ENCODE assay signal across 11 cellular contexts in genomic region chr17:64739316-64740058, GRCh38.
DNase-seq lines count a peak whose midpoint lies in the region; ATAC-seq and TF ChIP-seq lines count a peak whose summit lies in the region.
"Had no signal": no experiment of that assay in that cellular context is flagged by ENCODE, and none has a peak within 500 bp of the region (broad histone marks: within the 10 kb centered on the region; RNA-seq: fewer than 3 reads in every experiment).

No MANE protein-coding gene starts in this region.

- H3K27me3 Mint-ChIP-seq in activated naive CD4-positive, alpha-beta T cell treated with anti-CD3 and anti-CD28 coated beads for 36 hours (ENCODE audit: low read depth) = no peaks in the 10 kb centered on the region
- H3K27me3 Mint-ChIP-seq in activated CD4-positive, alpha-beta memory T cell treated with anti-CD3 and anti-CD28 coated beads for 36 hours = no peaks in the 10 kb centered on the region

- no peak for TF ChIP-seq CTCF in omental fat pad (IDR thresholded peaks at IDR 0.05)

- H3K36me3 ChIP-seq in Karpas-422 (ENCODE audit: insufficient read depth, low read length) = no peaks in the 10 kb centered on the region

- peaks cover 13% of the 10 kb centered on the region for H3K4me1 Mint-ChIP-seq in activated naive CD4-positive, alpha-beta T cell treated with anti-CD3 and anti-CD28 coated beads for 36 hours (ENCODE audit: low read depth)
- H3K4me1 Mint-ChIP-seq in activated CD4-positive, alpha-beta memory T cell treated with anti-CD3 and anti-CD28 coated beads for 36 hours (ENCODE audit: low read depth) = peaks cover 6% of the 10 kb centered on the region

- no peak overlapping the region for H3K4me2 ChIP-seq in Karpas-422 (ENCODE audit: low read depth, low read length, poor library complexity, severe bottlenecking)

- H2AFZ ChIP-seq in Karpas-422 (ENCODE audit: low read length) = no peak overlapping the region

- peak; percentile 70 for DNase-seq in Daoy (ENCODE audit: low read depth)
- DNase-seq in NCI-H226 = peak; percentile 45
- no peak for DNase-seq in omental fat pad (ENCODE audit: low spot score)
- no peak for DNase-seq in activated naive CD4-positive, alpha-beta T cell treated with anti-CD3 and anti-CD28 coated beads for 36 hours
- no peak for DNase-seq in Karpas-422
- DNase-seq in activated CD4-positive, alpha-beta memory T cell treated with anti-CD3 and anti-CD28 coated beads for 36 hours = no peak
- DNase-seq: left colon, NCI-H774 had no signal

- no peaks in the 10 kb centered on the region for H4K20me1 ChIP-seq in Karpas-422 (ENCODE audit: insufficient read depth, low read depth, low read length)

- no peak overlapping the region for H3K4me3 Mint-ChIP-seq in activated naive CD4-positive, alpha-beta T cell treated with anti-CD3 and anti-CD28 coated beads for 36 hours
- H3K4me3 Mint-ChIP-seq in activated CD4-positive, alpha-beta memory T cell treated with anti-CD3 and anti-CD28 coated beads for 36 hours = no peak overlapping the region
- H3K4me3 Mint-ChIP-seq: T-helper 2 cell treated with Interferon-gamma antibody and Interleukin-4, amounts not matched to agents 5 μg/mL and 100 μg/mL, for 36 hours had no signal

- CTCF ChIA-PET in activated naive CD4-positive, alpha-beta T cell treated with anti-CD3 and anti-CD28 coated beads for 36 hours (lab: Charles Lee) = interaction anchor here (0.6 to 1.8 kb wide), 3 partner anchors 37 to 321 kb away, joined by 3 to 6 read pairs (median 4); no protein-coding TSS in a partner anchor
- CTCF ChIA-PET in activated CD4-positive, alpha-beta memory T cell treated with anti-CD3 and anti-CD28 coated beads for 36 hours (lab: Charles Lee) = interaction anchor here (0.7 to 1.2 kb wide), 3 partner anchors 173 to 321 kb away, joined by 3 to 5 read pairs (median 4); no protein-coding TSS in a partner anchor

- POLR2A ChIA-PET in activated CD4-positive, alpha-beta memory T cell treated with anti-CD3 and anti-CD28 coated beads for 36 hours (lab: Charles Lee) = interaction anchor here (0.5 kb wide), 1 partner anchor 8 kb away, joined by 3 read pairs; no protein-coding TSS in a partner anchor

- no peaks in the 10 kb centered on the region for H3K79me2 ChIP-seq in Karpas-422 (ENCODE audit: low read length)

- intact Hi-C loops in activated naive CD4-positive, alpha-beta T cell treated with anti-CD3 and anti-CD28 coated beads for 36 hours (cut with micrococcal nuclease) = loop anchor here (5.0 to 10.0 kb wide), 4 partner anchors 77 to 415 kb away; partner anchors contain the start of genes POLG2 and SMURF2
- intact Hi-C loops in activated CD4-positive, alpha-beta memory T cell treated with anti-CD3 and anti-CD28 coated beads for 36 hours (cut with micrococcal nuclease) = no loop called here

- H3K4me3 ChIP-seq in Karpas-422 (ENCODE audit: low read length) = no peak overlapping the region

- no peaks in the 10 kb centered on the region for H3K9me2 ChIP-seq in Karpas-422 (replicated peaks; ENCODE audit: insufficient read depth, low read length)

- H3K9ac ChIP-seq in Karpas-422 (ENCODE audit: low read length) = no peak overlapping the region

- ATAC-seq in esophagus mucosa = peak; percentile 28
- peak; percentile 8 for ATAC-seq in omental fat pad (ENCODE audit: low FRiP score)
- no peak for ATAC-seq in HG03571 (IDR thresholded peaks at IDR 0.05; ENCODE audit: unreplicated experiment)
- ATAC-seq: left colon had no signal

- no peaks in the 10 kb centered on the region for H3K27me3 ChIP-seq in Karpas-422 (ENCODE audit: low read length)

- H3K36me3 Mint-ChIP-seq in activated naive CD4-positive, alpha-beta T cell treated with anti-CD3 and anti-CD28 coated beads for 36 hours (ENCODE audit: low read depth) = no peaks in the 10 kb centered on the region
- no peaks in the 10 kb centered on the region for H3K36me3 Mint-ChIP-seq in activated CD4-positive, alpha-beta memory T cell treated with anti-CD3 and anti-CD28 coated beads for 36 hours

- H3K27ac Mint-ChIP-seq in activated naive CD4-positive, alpha-beta T cell treated with anti-CD3 and anti-CD28 coated beads for 36 hours = no peak overlapping the region
- H3K27ac Mint-ChIP-seq in activated CD4-positive, alpha-beta memory T cell treated with anti-CD3 and anti-CD28 coated beads for 36 hours = no peak overlapping the region
- H3K27ac Mint-ChIP-seq: T-helper 2 cell treated with Interferon-gamma antibody and Interleukin-4, amounts not matched to agents 5 μg/mL and 100 μg/mL, for 36 hours had no signal

- H3K4me1 ChIP-seq in Karpas-422 (ENCODE audit: low read length) = no peaks in the 10 kb centered on the region

- no peaks in the 10 kb centered on the region for H3K9me3 ChIP-seq in Karpas-422 (ENCODE audit: low read length)

- H3K9me3 Mint-ChIP-seq in activated naive CD4-positive, alpha-beta T cell treated with anti-CD3 and anti-CD28 coated beads for 36 hours = no peaks in the 10 kb centered on the region
- no peaks in the 10 kb centered on the region for H3K9me3 Mint-ChIP-seq in activated CD4-positive, alpha-beta memory T cell treated with anti-CD3 and anti-CD28 coated beads for 36 hours
- H3K9me3 Mint-ChIP-seq: T-helper 2 cell treated with Interferon-gamma antibody and Interleukin-4, amounts not matched to agents 5 μg/mL and 100 μg/mL, for 36 hours had no signal

- H3K27ac ChIP-seq in Karpas-422 (ENCODE audit: low read length) = no peak overlapping the region

Comparison
In these comparisons a context has a peak if more than half of its experiments do, and no peak if none do; other contexts are left out.
1. DNase-seq: peak in Daoy (single experiment) and NCI-H226 (single experiment); none in omental fat pad (single experiment), activated naive CD4-positive, alpha-beta T cell treated with anti-CD3 and anti-CD28 coated beads for 36 hours (single experiment), Karpas-422 (single experiment) and activated CD4-positive, alpha-beta memory T cell treated with anti-CD3 and anti-CD28 coated beads for 36 hours (single experiment).